ENCODE assay signal across 14 cellular contexts in the genomic region with DNA sequence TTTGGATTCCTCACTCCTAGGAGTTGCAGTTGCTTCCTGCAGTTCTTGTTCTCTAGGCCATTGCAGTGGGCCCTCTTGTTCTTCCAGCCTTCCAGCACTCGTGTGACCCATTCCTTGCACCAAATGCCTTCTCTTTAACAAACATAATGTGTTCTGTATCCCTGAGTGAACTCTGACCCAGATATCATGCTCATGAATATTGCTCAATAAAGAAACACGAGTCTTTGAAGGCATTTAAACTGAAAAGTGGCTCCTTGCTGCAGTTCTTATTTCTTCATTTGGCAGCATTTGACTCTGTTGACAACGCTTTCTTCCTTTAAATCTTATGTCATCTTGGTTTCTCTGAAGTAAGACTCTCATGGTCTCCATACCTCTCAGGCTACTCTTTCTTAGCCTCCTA.
A peak's percentile ranks its signal among the peaks of the same experiment; 100 is the strongest.
DNase-seq lines count a peak whose midpoint lies in the region; TF ChIP-seq lines count a peak whose summit lies in the region.
"Had no signal": no experiment of that assay in that cellular context is flagged by ENCODE, and none has a peak within 500 bp of the region (broad histone marks: within the 10 kb centered on the region; RNA-seq: fewer than 3 reads in every experiment).

No MANE protein-coding gene starts in this region.

- TF ChIP-seq CTCF in ascending aorta (IDR thresholded peaks at IDR 0.05) (no peak), tibial nerve (IDR thresholded peaks at IDR 0.05) (no peak)

- peak overlapping the region; percentile 14 to 52 for H3K27ac ChIP-seq in ascending aorta
- H3K27ac ChIP-seq in layer of hippocampus (ENCODE audit: low read depth, low read length) = peak overlapping the region; percentile 49
- H3K27ac ChIP-seq in tibial nerve = peak overlapping the region in 3 of 4 donors; percentile 18 to 57 (median 41)
- H3K27ac ChIP-seq: 22Rv1, neural progenitor cell had no signal

- no peaks in the 10 kb centered on the region for H3K9me3 ChIP-seq in ascending aorta
- H3K9me3 ChIP-seq in tibial nerve = no peaks in the 10 kb centered on the region

- WGBS in tibial nerve, 2 donors = 50 to 53% methylated on average over 3 of the region's 3 CpGs

- no peak for TF ChIP-seq POLR2A in tibial nerve (IDR thresholded peaks at IDR 0.05)

- intact Hi-C loops in ascending aorta (cut with DNase I) = no loop called here

- H3K4me1 ChIP-seq in ascending aorta (peaks cover 0 to 18% of the 10 kb centered on the region in 2 donors), tibial nerve (peaks cover 0 to 30% (median 5%) of the 10 kb centered on the region in 4 donors)
- H3K4me1 ChIP-seq: neural progenitor cell had no signal

- H3K4me3 ChIP-seq in ascending aorta (no peak overlapping the region), tibial nerve (no peak overlapping the region)
- H3K4me3 ChIP-seq: neural progenitor cell had no signal

- no peaks in the 10 kb centered on the region for H3K36me3 ChIP-seq in ascending aorta
- H3K36me3 ChIP-seq in tibial nerve = no peaks in the 10 kb centered on the region
- H3K36me3 ChIP-seq: neural progenitor cell had no signal

- peak in 1 of 2 donors; percentile 37 for TF ChIP-seq EP300 in tibial nerve (IDR thresholded peaks at IDR 0.05)

- DNase-seq in DMS 273 (lab: John Stamatoyannopoulos, UW; ENCODE audit: unreplicated experiment) = peak; percentile 24
- no peak for DNase-seq in DMS 273 treated with DMSO at 0.1 percent for 48 hours (lab: John Stamatoyannopoulos, UW)
- DNase-seq in ascending aorta (ENCODE audit: low spot score in 2 of 2) = no peak
- no peak for DNase-seq in tibial nerve (ENCODE audit: low spot score in 2 of 2)
- no peak for DNase-seq in amniotic stem cell (lab: John Stamatoyannopoulos, UW)
- DNase-seq in GDM1 (lab: John Stamatoyannopoulos, UW) = no peak
- DNase-seq in stimulated activated CD4-positive, alpha-beta T cell treated with anti-CD3 and anti-CD28 coated beads, Interleukin-1b, Interleukin-23, amount 100 ng/mL, for 48 hours = no peak
- DNase-seq: activated effector memory CD4-positive, alpha-beta T cell treated with Interleukin-2 at 50 U/mL for 16 hours; CD4-positive, CD25-positive, alpha-beta regulatory T cell; DND-41; NCI-H748 treated with DMSO at 0.1 percent for 48 hours had no signal

- H3K27me3 ChIP-seq in ascending aorta = no peaks in the 10 kb centered on the region
- H3K27me3 ChIP-seq in layer of hippocampus (ENCODE audit: control insufficient read depth, insufficient read depth, low read length) = no peaks in the 10 kb centered on the region
- H3K27me3 ChIP-seq in tibial nerve = no peaks in the 10 kb centered on the region
- H3K27me3 ChIP-seq: neural progenitor cell had no signal
